10 cellular contexts compared by ENCODE assay signal in genomic region chr12:7374423-7375144, GRCh38.
A peak's percentile ranks its signal among the peaks of the same experiment; 100 is the strongest.
DNase-seq lines count a peak whose midpoint lies in the region; ATAC-seq, FAIRE-seq and TF ChIP-seq lines count a peak whose summit lies in the region.
"Had no signal": no experiment of that assay in that cellular context is flagged by ENCODE, and none has a peak within 500 bp of the region (broad histone marks: within the 10 kb centered on the region; RNA-seq: fewer than 3 reads in every experiment).

No MANE protein-coding gene starts in this region.

- TF ChIP-seq POLR2A in GM12892 (IDR thresholded peaks at IDR 0.05; ENCODE audit: low read depth, low read length) = no peak

- TF ChIP-seq CTCF in neural crest cell (conservative IDR thresholded peaks at IDR 0.05) = peak; percentile 55

- H3K9ac ChIP-seq in NT2/D1 (ENCODE audit: insufficient read length, low read depth) = no peak overlapping the region

- peaks cover 7% of the 10 kb centered on the region for H3K9me3 ChIP-seq in NT2/D1 (ENCODE audit: insufficient read depth, low read length)

- H3K36me3 ChIP-seq in NT2/D1 (ENCODE audit: insufficient read depth, insufficient read length, low read length) = no peaks in the 10 kb centered on the region

- no peaks in the 10 kb centered on the region for H3K4me1 ChIP-seq in NT2/D1 (ENCODE audit: insufficient read depth, insufficient read length)

- no peak for ATAC-seq in GM21619 (IDR thresholded peaks at IDR 0.05; ENCODE audit: unreplicated experiment)

- no peak overlapping the region for H3K4me3 Mint-ChIP-seq in neural crest cell
- H3K4me3 Mint-ChIP-seq in activated T-helper 1 cell treated with anti-CD3 and anti-CD28 coated beads, Interleukin-12 subunit alpha, Interleukin-12 subunit beta, Interleukin-2, Interleukin-4 antibody, amounts not matched to agents 30 ng/mL and 10 ng/mL and 1 ng/mL, durations not matched to agents 14 hours and 24 hours and 36 hours = no peak overlapping the region
- H3K4me3 Mint-ChIP-seq: stimulated activated naive CD8-positive, alpha-beta T cell treated with anti-CD3 and anti-CD28 coated beads, Interleukin-15, Interleukin-2, amounts not matched to agents 100 ng/mL and 50 ng/mL, for 24 hours had no signal

- no peak overlapping the region for H3K27ac Mint-ChIP-seq in neural crest cell (ENCODE audit: unreplicated experiment)
- H3K27ac Mint-ChIP-seq in activated T-helper 1 cell treated with anti-CD3 and anti-CD28 coated beads, Interleukin-12 subunit alpha, Interleukin-12 subunit beta, Interleukin-2, Interleukin-4 antibody, amounts not matched to agents 30 ng/mL and 10 ng/mL and 1 ng/mL, durations not matched to agents 14 hours and 24 hours and 36 hours = no peak overlapping the region
- H3K27ac Mint-ChIP-seq: stimulated activated naive CD8-positive, alpha-beta T cell treated with anti-CD3 and anti-CD28 coated beads, Interleukin-15, Interleukin-2, amounts not matched to agents 100 ng/mL and 50 ng/mL, for 24 hours had no signal

- no peak overlapping the region for H3K4me3 ChIP-seq in NT2/D1 (ENCODE audit: insufficient read length, low read depth)

- H3K4me1 Mint-ChIP-seq in neural crest cell = no peaks in the 10 kb centered on the region
- H3K4me1 Mint-ChIP-seq in activated T-helper 1 cell treated with anti-CD3 and anti-CD28 coated beads, Interleukin-12 subunit alpha, Interleukin-12 subunit beta, Interleukin-2, Interleukin-4 antibody, amounts not matched to agents 30 ng/mL and 10 ng/mL and 1 ng/mL, durations not matched to agents 14 hours and 24 hours and 36 hours (ENCODE audit: low read depth) = no peaks in the 10 kb centered on the region

- no peaks in the 10 kb centered on the region for H3K9me3 Mint-ChIP-seq in neural crest cell
- H3K9me3 Mint-ChIP-seq in activated T-helper 1 cell treated with anti-CD3 and anti-CD28 coated beads, Interleukin-12 subunit alpha, Interleukin-12 subunit beta, Interleukin-2, Interleukin-4 antibody, amounts not matched to agents 30 ng/mL and 10 ng/mL and 1 ng/mL, durations not matched to agents 14 hours and 24 hours and 36 hours = no peaks in the 10 kb centered on the region

- DNase-seq in AG20443 (ENCODE audit: low spot score) (peak; percentile 77), GM12892 (ENCODE audit: insufficient read length) (peak; percentile 13), NT2/D1 (ENCODE audit: low read depth, low spot score) (peak; percentile 80), ecto neural progenitor cell (ENCODE audit: low spot score) (peak; percentile 66), neural crest cell (ENCODE audit: low read depth, low spot score) (no peak), superior temporal gyrus (ENCODE audit: extremely low spot score) (no peak)
- no peak for DNase-seq in activated T-helper 1 cell treated with anti-CD3 and anti-CD28 coated beads, Interleukin-12 subunit alpha, Interleukin-12 subunit beta, Interleukin-2, Interleukin-4 antibody, amounts not matched to agents 30 ng/mL and 10 ng/mL and 1 ng/mL, durations not matched to agents 14 hours and 24 hours and 36 hours (ENCODE audit: low spot score)

- FAIRE-seq in GM12892 (lab: Jason Lieb, UNC) = peak; percentile 30
- FAIRE-seq: endometrium had no signal

- no peaks in the 10 kb centered on the region for H3K27me3 Mint-ChIP-seq in neural crest cell (ENCODE audit: low read depth)
- peaks cover 6% of the 10 kb centered on the region for H3K27me3 Mint-ChIP-seq in activated T-helper 1 cell treated with anti-CD3 and anti-CD28 coated beads, Interleukin-12 subunit alpha, Interleukin-12 subunit beta, Interleukin-2, Interleukin-4 antibody, amounts not matched to agents 30 ng/mL and 10 ng/mL and 1 ng/mL, durations not matched to agents 14 hours and 24 hours and 36 hours (ENCODE audit: insufficient read depth)

- intact Hi-C loops in activated T-helper 1 cell treated with anti-CD3 and anti-CD28 coated beads, Interleukin-12 subunit alpha, Interleukin-12 subunit beta, Interleukin-2, Interleukin-4 antibody, amounts not matched to agents 30 ng/mL and 10 ng/mL and 1 ng/mL, durations not matched to agents 14 hours and 24 hours and 36 hours (cut with micrococcal nuclease) = loop anchor here (1.0 to 2.0 kb wide), 2 partner anchors 86 to 264 kb away; no protein-coding TSS in a partner anchor

- H3K36me3 Mint-ChIP-seq in neural crest cell (ENCODE audit: low read depth) = no peaks in the 10 kb centered on the region
- no peaks in the 10 kb centered on the region for H3K36me3 Mint-ChIP-seq in activated T-helper 1 cell treated with anti-CD3 and anti-CD28 coated beads, Interleukin-12 subunit alpha, Interleukin-12 subunit beta, Interleukin-2, Interleukin-4 antibody, amounts not matched to agents 30 ng/mL and 10 ng/mL and 1 ng/mL, durations not matched to agents 14 hours and 24 hours and 36 hours (ENCODE audit: low read depth)

- H3K27me3 ChIP-seq in NT2/D1 (ENCODE audit: insufficient read depth, insufficient read length) = no peaks in the 10 kb centered on the region

Comparison
In these comparisons a context has a peak if more than half of its experiments do, and no peak if none do; other contexts are left out.
1. DNase-seq: peak in AG20443 (single experiment), GM12892 (single experiment), NT2/D1 (single experiment) and ecto neural progenitor cell (single experiment); none in neural crest cell (single experiment), activated T-helper 1 cell treated with anti-CD3 and anti-CD28 coated beads, Interleukin-12 subunit alpha, Interleukin-12 subunit beta, Interleukin-2, Interleukin-4 antibody, amounts not matched to agents 30 ng/mL and 10 ng/mL and 1 ng/mL, durations not matched to agents 14 hours and 24 hours and 36 hours (single experiment) and superior temporal gyrus (single experiment).